Comparison of ENCODE assay signal across 16 cellular contexts in the genomic region with DNA sequence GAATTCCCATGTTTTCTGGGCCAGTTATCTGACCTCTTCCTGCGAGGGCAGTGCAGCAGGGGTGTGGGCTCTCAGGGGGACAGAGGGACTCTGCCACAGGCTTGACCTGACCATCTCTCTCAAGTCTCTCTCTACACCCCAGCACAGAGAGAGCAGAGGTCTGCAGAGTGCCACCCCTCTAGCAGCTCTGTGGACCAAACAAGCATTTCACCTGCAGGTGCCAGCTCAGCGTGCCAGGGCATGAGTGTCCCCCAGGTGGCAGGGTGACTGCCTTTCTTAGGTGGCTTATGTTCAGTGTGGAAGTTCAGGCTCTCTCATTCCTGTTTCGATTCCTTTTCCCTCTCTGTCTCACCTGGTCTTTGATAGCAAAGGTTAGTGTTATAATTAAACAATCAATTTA.
A peak's percentile ranks its signal among the peaks of the same experiment; 100 is the strongest.
DNase-seq lines count a peak whose midpoint lies in the region; TF ChIP-seq lines count a peak whose summit lies in the region.
"Had no signal": no experiment of that assay in that cellular context is flagged by ENCODE, and none has a peak within 500 bp of the region (broad histone marks: within the 10 kb centered on the region; RNA-seq: fewer than 3 reads in every experiment).

No MANE protein-coding gene starts in this region.

- no peak for TF ChIP-seq POLR2A in transverse colon (IDR thresholded peaks at IDR 0.05)

- H3K9ac ChIP-seq in MM.1S (ENCODE audit: low read length) = no peak overlapping the region

- 53 to 61% methylated on average over 2 to 3 of the region's 3 CpGs for WGBS in transverse colon (ENCODE audit: low coverage in 1 of 2), 2 donors

- H3K9me3 ChIP-seq in MM.1S (replicated peaks; ENCODE audit: insufficient read depth, low read length) = no peaks in the 10 kb centered on the region
- no peaks in the 10 kb centered on the region for H3K9me3 ChIP-seq in transverse colon
- H3K9me3 ChIP-seq: colonic mucosa, thoracic aorta had no signal

- TF ChIP-seq CTCF in MM.1S (IDR thresholded peaks at IDR 0.05; ENCODE audit: low read length) (peak; percentile 34), transverse colon (IDR thresholded peaks at IDR 0.05) (peak in 1 of 5 experiments; percentile 20)

- DNase-seq in NCI-H2196 (lab: John Stamatoyannopoulos, UW; ENCODE audit: unreplicated experiment) (peak; percentile 12), NCI-H2196 treated with DMSO at 0.1 percent for 48 hours (lab: John Stamatoyannopoulos, UW; ENCODE audit: unreplicated experiment) (no peak), MM.1S (peak; percentile 40), cerebellar cortex (ENCODE audit: low spot score) (peak; percentile 5), middle frontal gyrus (ENCODE audit: extremely low spot score, low spot score) (no peak), transverse colon (no peak)
- DNase-seq in activated CD4-positive, CD25-positive, alpha-beta regulatory T cell treated with anti-CD3 and anti-CD28 coated beads, Interleukin-2, amount 50 U/mL, for 72 hours = no peak
- DNase-seq: activated CD4-positive, CD25-positive, alpha-beta regulatory T cell; activated CD8-positive, alpha-beta T cell treated with anti-CD3 and anti-CD28 coated beads, Interleukin-2, amount 10 ng/mL, durations not matched to agents 7 days and 5 days; activated naive CD4-positive, alpha-beta T cell treated with anti-CD3 and anti-CD28 coated beads, Interleukin-2, amount 50 U/mL, for 16 hours; activated T-cell treated with anti-CD3 and anti-CD28 coated beads, Interleukin-2, amount 50 U/mL, for 4 hours; colonic mucosa; foreskin keratinocyte; spleen had no signal

- no peaks in the 10 kb centered on the region for H4K20me1 ChIP-seq in MM.1S (ENCODE audit: insufficient read depth, low read length)

- TF ChIP-seq EP300 in transverse colon (IDR thresholded peaks at IDR 0.05; ENCODE audit: low read depth) = no peak

- H3K9me2 ChIP-seq in MM.1S (replicated peaks; ENCODE audit: insufficient read depth, low read length) = no peaks in the 10 kb centered on the region

- no peak overlapping the region for H3K27ac ChIP-seq in MM.1S (ENCODE audit: low read length)
- peak overlapping the region; percentile 47 for H3K27ac ChIP-seq in temporal lobe (ENCODE audit: low read depth, low read length)
- no peak overlapping the region for H3K27ac ChIP-seq in transverse colon
- H3K27ac ChIP-seq: colonic mucosa, foreskin keratinocyte, spleen, thoracic aorta had no signal

- intact Hi-C loops in transverse colon (cut with DNase I; ENCODE audit: low total_unique reads) = no loop called here

- H3K27me3 ChIP-seq in MM.1S (replicated peaks; ENCODE audit: insufficient read depth, low read length) (no peaks in the 10 kb centered on the region), transverse colon (no peaks in the 10 kb centered on the region)
- H3K27me3 ChIP-seq: colonic mucosa had no signal

- H3K4me3 ChIP-seq in MM.1S (ENCODE audit: low read length) (no peak overlapping the region), transverse colon (no peak overlapping the region)
- H3K4me3 ChIP-seq: colonic mucosa, spleen, thoracic aorta had no signal

- H3K4me1 ChIP-seq in MM.1S (ENCODE audit: low read length) (no peaks in the 10 kb centered on the region), transverse colon (no peaks in the 10 kb centered on the region)
- H3K4me1 ChIP-seq: colonic mucosa, foreskin keratinocyte, spleen had no signal

- no peak overlapping the region for H2AFZ ChIP-seq in MM.1S (ENCODE audit: low read length)

- H3K4me2 ChIP-seq in MM.1S (ENCODE audit: low read depth, low read length) = no peak overlapping the region

- no peaks in the 10 kb centered on the region for H3K36me3 ChIP-seq in MM.1S (replicated peaks; ENCODE audit: insufficient read depth, low read length)
- no peaks in the 10 kb centered on the region for H3K36me3 ChIP-seq in transverse colon
- H3K36me3 ChIP-seq: colonic mucosa, spleen, thoracic aorta had no signal

- no peaks in the 10 kb centered on the region for H3K79me2 ChIP-seq in MM.1S (ENCODE audit: low read length)

- in situ Hi-C loops in transverse colon (cut with MboI; ENCODE audit: low pct_ligation_motif_present in 1 of 4, low pct_unique_long_range_greater_than_20kb in 1 of 4, low sequenced_read_pairs in 3 of 4) = loop anchor here in 3 of 4 donors (10.0 kb wide), 2 partner anchors 180 to 200 kb away; no protein-coding TSS in a partner anchor

- H3F3A ChIP-seq in MM.1S (ENCODE audit: insufficient read depth, low read length) = no peaks in the 10 kb centered on the region; the same call in 1 of the 2 replicates

Comparison
In these comparisons a context has a peak if more than half of its experiments do, and no peak if none do; other contexts are left out.
1. DNase-seq: peak in NCI-H2196 (single experiment), MM.1S (single experiment) and cerebellar cortex (single experiment); none in NCI-H2196 treated with DMSO at 0.1 percent for 48 hours (single experiment), activated CD4-positive, CD25-positive, alpha-beta regulatory T cell treated with anti-CD3 and anti-CD28 coated beads, Interleukin-2, amount 50 U/mL, for 72 hours (single experiment), middle frontal gyrus (single experiment) and transverse colon (single experiment).